ENCODE assay signal across 22 cellular contexts in the genomic region with DNA sequence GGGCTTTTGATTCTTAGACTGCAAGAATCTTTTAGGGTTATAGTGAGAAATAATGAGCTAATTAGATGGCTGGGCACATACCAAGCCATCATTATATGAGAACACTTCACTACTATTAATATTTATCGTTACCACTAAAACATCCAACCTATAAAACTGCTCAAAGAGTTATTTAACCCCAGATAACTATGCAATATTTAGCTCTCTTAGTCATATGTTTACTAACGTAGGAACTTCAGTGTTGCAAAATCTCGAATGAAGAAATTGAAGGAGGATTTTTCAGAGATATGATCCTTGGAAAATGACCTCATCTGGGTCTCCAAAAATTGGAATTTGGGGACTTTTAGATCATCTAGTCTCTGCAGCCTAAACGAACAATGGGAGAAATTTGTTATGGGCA.
"Had no signal": no experiment of that assay in that cellular context is flagged by ENCODE, and none has a peak within 500 bp of the region (broad histone marks: within the 10 kb centered on the region; RNA-seq: fewer than 3 reads in every experiment).

No MANE protein-coding gene starts in this region.

- H3K4me3 Mint-ChIP-seq: activated CD4-positive, alpha-beta memory T cell treated with anti-CD3 and anti-CD28 coated beads, Interleukin-2, amount 10 ng/mL, durations not matched to agents 7 days and 5 days; activated CD4-positive, alpha-beta T cell treated with anti-CD3 and anti-CD28 coated beads, Interleukin-2, amount 10 ng/mL, durations not matched to agents 24 days and 14 days; activated naive CD4-positive, alpha-beta T cell treated with anti-CD3 and anti-CD28 coated beads, Interleukin-2, amount 10 ng/mL, durations not matched to agents 7 days and 5 days; activated T-cell treated with anti-CD3 and anti-CD28 coated beads, Interleukin-2, amount 50 U/mL, for 72 hours; central memory CD8-positive, alpha-beta T cell; immature natural killer cell; natural killer cell had no signal

- H3K36me3 Mint-ChIP-seq: activated naive CD4-positive, alpha-beta T cell treated with anti-CD3 and anti-CD28 coated beads, Interleukin-2, amount 10 ng/mL, durations not matched to agents 7 days and 5 days; immature natural killer cell; natural killer cell had no signal

- H3K27me3 ChIP-seq: hepatocyte, upper lobe of left lung had no signal

- H3K4me3 ChIP-seq: colonic mucosa, hepatocyte, left lung, prostate gland, spleen, upper lobe of left lung had no signal

- H3K36me3 ChIP-seq: colonic mucosa, left lung, prostate gland, spleen, upper lobe of left lung had no signal

- H3K4me1 ChIP-seq: colonic mucosa, left lung, prostate gland, upper lobe of left lung had no signal

- H3K9me3 Mint-ChIP-seq: activated CD4-positive, alpha-beta memory T cell treated with anti-CD3 and anti-CD28 coated beads, Interleukin-2, amount 10 ng/mL, durations not matched to agents 7 days and 5 days; activated CD4-positive, alpha-beta T cell treated with anti-CD3 and anti-CD28 coated beads, Interleukin-2, amount 10 ng/mL, durations not matched to agents 24 days and 14 days; activated naive CD4-positive, alpha-beta T cell treated with anti-CD3 and anti-CD28 coated beads, Interleukin-2, amount 10 ng/mL, durations not matched to agents 7 days and 5 days; activated T-cell treated with anti-CD3 and anti-CD28 coated beads, Interleukin-2, amount 50 U/mL, for 72 hours; central memory CD8-positive, alpha-beta T cell; natural killer cell had no signal

- DNase-seq: activated CD4-positive, alpha-beta memory T cell treated with anti-CD3 and anti-CD28 coated beads, Interleukin-2, amount 10 ng/mL, durations not matched to agents 7 days and 5 days; activated CD4-positive, alpha-beta T cell treated with anti-CD3 and anti-CD28 coated beads, Interleukin-2, amount 10 ng/mL, durations not matched to agents 24 days and 14 days; activated effector memory CD4-positive, alpha-beta T cell treated with Interleukin-2 at 50 U/mL for 16 hours; activated naive CD4-positive, alpha-beta T cell treated with anti-CD3 and anti-CD28 coated beads, Interleukin-2, amount 10 ng/mL, durations not matched to agents 7 days and 5 days; activated T-cell treated with anti-CD3 and anti-CD28 coated beads, Interleukin-2, amount 50 U/mL, for 72 hours; anterior cingulate cortex; colonic mucosa; glutamatergic neuron; immature natural killer cell; kidney glomerular epithelial cell; left lung; midbrain; natural killer cell; spleen; stimulated activated CD4-positive, alpha-beta T cell treated with anti-CD3 and anti-CD28 coated beads, Interleukin-4, amount 100 ng/mL, for 1 hour; stimulated activated naive CD4-positive, alpha-beta T cell treated with Interleukin-2 at 50 U/mL for 16 hours; upper lobe of left lung had no signal

- FAIRE-seq: frontal cortex had no signal

- H3K27ac ChIP-seq: colonic mucosa, epithelial cell of prostate, hepatocyte, left lung, prostate gland, spleen, upper lobe of left lung had no signal

- H3K4me1 Mint-ChIP-seq: central memory CD8-positive, alpha-beta T cell; natural killer cell had no signal

- H3K9me3 ChIP-seq: colonic mucosa, left lung, prostate gland, spleen, upper lobe of left lung had no signal

- ATAC-seq: activated T-cell treated with anti-CD3 and anti-CD28 coated beads, Interleukin-2, amount 50 U/mL, for 72 hours; left lung; natural killer cell had no signal

- H3K27ac Mint-ChIP-seq: activated CD4-positive, alpha-beta memory T cell treated with anti-CD3 and anti-CD28 coated beads, Interleukin-2, amount 10 ng/mL, durations not matched to agents 7 days and 5 days; activated CD4-positive, alpha-beta T cell treated with anti-CD3 and anti-CD28 coated beads, Interleukin-2, amount 10 ng/mL, durations not matched to agents 24 days and 14 days; activated naive CD4-positive, alpha-beta T cell treated with anti-CD3 and anti-CD28 coated beads, Interleukin-2, amount 10 ng/mL, durations not matched to agents 7 days and 5 days; activated T-cell treated with anti-CD3 and anti-CD28 coated beads, Interleukin-2, amount 50 U/mL, for 72 hours; immature natural killer cell; natural killer cell had no signal
